ENCODE assay signal across 1 cellular context in genomic region chr11:57179701-57180100, GRCh38.
TF ChIP-seq lines count a peak whose summit lies in the region.

No MANE protein-coding gene starts in this region.

TF ChIP-seq in IMR-90, 13 proteins besides CTCF, POLR2A, EP300 and RAD21 (continued from another document):
- no peak for TF ChIP-seq RFX5 (IDR thresholded peaks at IDR 0.05; ENCODE audit: low read depth, low read length)
- TF ChIP-seq ELK1 (IDR thresholded peaks at IDR 0.05; ENCODE audit: borderline replicate concordance, low read depth, low read length) = no peak
